24 cellular contexts compared by ENCODE assay signal in genomic region chr15:51803961-51804360, GRCh38.
"Had no signal": no experiment of that assay in that cellular context is flagged by ENCODE, and none has a peak within 500 bp of the region (broad histone marks: within the 10 kb centered on the region; RNA-seq: fewer than 3 reads in every experiment).

No MANE protein-coding gene starts in this region.

- H3K36me3 Mint-ChIP-seq: natural killer cell treated with Interleukin-12 subunit alpha and Interleukin-12 subunit beta and Interleukin-15 and Interleukin-18, amount 100 ng/mL, for 72 hours had no signal

- H3K27me3 ChIP-seq: adrenal gland, heart left ventricle, spleen, tibial nerve, uterus had no signal

- ATAC-seq: activated T-cell treated with anti-CD3 and anti-CD28 coated beads, Interleukin-2, amount 50 U/mL, for 4 hours; heart left ventricle; left cardiac atrium; natural killer cell treated with Interleukin-12 subunit alpha and Interleukin-12 subunit beta and Interleukin-15 and Interleukin-18, amount 100 ng/mL, for 72 hours had no signal

- H3K27ac ChIP-seq: adrenal gland, heart left ventricle, spleen, tibial nerve, uterus had no signal

- H3K4me3 ChIP-seq: adrenal gland, heart left ventricle, spleen, tibial nerve, uterus had no signal

- H3K4me1 ChIP-seq: adrenal gland, tibial nerve, uterus had no signal

- H3K36me3 ChIP-seq: uterus had no signal

- H3K4me3 Mint-ChIP-seq: activated naive CD8-positive, alpha-beta T cell; activated T-cell treated with anti-CD3 and anti-CD28 coated beads, Interleukin-2, amount 50 U/mL, for 4 hours; memory B cell; natural killer cell treated with Interleukin-12 subunit alpha and Interleukin-12 subunit beta and Interleukin-15 and Interleukin-18, amount 100 ng/mL, for 72 hours; stimulated activated naive CD8-positive, alpha-beta T cell treated with anti-CD3 and anti-CD28 coated beads, Interleukin-15, Interleukin-2, amounts not matched to agents 100 ng/mL and 50 ng/mL, for 24 hours; T-helper 2 cell treated with Interferon-gamma antibody and Interleukin-4, amounts not matched to agents 5 μg/mL and 100 μg/mL, for 36 hours had no signal

- H3K9me3 ChIP-seq: adrenal gland, heart left ventricle, spleen, tibial nerve, uterus had no signal

- H3K27ac Mint-ChIP-seq: activated naive CD8-positive, alpha-beta T cell; activated T-helper 2 cell treated with anti-CD3 and anti-CD28 coated beads, Interferon-gamma antibody, Interleukin-2, Interleukin-4, amounts not matched to agents 10 μg/mL and 5 μg/mL and 100 μg/mL, durations not matched to agents 14 hours and 24 hours and 36 hours; memory B cell; natural killer cell treated with Interleukin-12 subunit alpha and Interleukin-12 subunit beta and Interleukin-15 and Interleukin-18, amount 100 ng/mL, for 72 hours; progenitor cell of endocrine pancreas; stimulated activated naive CD8-positive, alpha-beta T cell treated with anti-CD3 and anti-CD28 coated beads, Interleukin-15, Interleukin-2, amounts not matched to agents 100 ng/mL and 50 ng/mL, for 24 hours; T-helper 2 cell treated with Interferon-gamma antibody and Interleukin-4, amounts not matched to agents 5 μg/mL and 100 μg/mL, for 36 hours had no signal

- DNase-seq: activated CD4-positive, alpha-beta T cell treated with anti-CD3 and anti-CD28 coated beads for 1 hour; activated CD4-positive, alpha-beta T cell treated with anti-CD3 and anti-CD28 coated beads, Interleukin-2, amount 50 U/mL, for 1 hour; activated naive CD4-positive, alpha-beta T cell; activated T-cell treated with anti-CD3 and anti-CD28 coated beads, Interleukin-2, amount 50 U/mL, for 4 hours; adrenal gland; central memory CD4-positive, alpha-beta T cell; effector memory CD4-positive, alpha-beta T cell; heart left ventricle; islet precursor cell; left cardiac atrium; spleen; stimulated activated CD4-positive, alpha-beta T cell treated with anti-CD3 and anti-CD28 coated beads, Interleukin-4, amount 100 ng/mL, for 1 hour; substantia nigra; uterus had no signal

- H3K9me3 Mint-ChIP-seq: activated T-cell treated with anti-CD3 and anti-CD28 coated beads, Interleukin-2, amount 50 U/mL, for 4 hours; activated T-helper 2 cell treated with anti-CD3 and anti-CD28 coated beads, Interferon-gamma antibody, Interleukin-2, Interleukin-4, amounts not matched to agents 10 μg/mL and 5 μg/mL and 100 μg/mL, durations not matched to agents 14 hours and 24 hours and 36 hours; memory B cell; natural killer cell treated with Interleukin-12 subunit alpha and Interleukin-12 subunit beta and Interleukin-15 and Interleukin-18, amount 100 ng/mL, for 72 hours; stimulated activated naive CD8-positive, alpha-beta T cell treated with anti-CD3 and anti-CD28 coated beads, Interleukin-15, Interleukin-2, amounts not matched to agents 100 ng/mL and 50 ng/mL, for 24 hours; T-helper 2 cell treated with Interferon-gamma antibody and Interleukin-4, amounts not matched to agents 5 μg/mL and 100 μg/mL, for 36 hours had no signal

- H3K27me3 Mint-ChIP-seq: activated naive CD8-positive, alpha-beta T cell; memory B cell; progenitor cell of endocrine pancreas; stimulated activated naive CD8-positive, alpha-beta T cell treated with anti-CD3 and anti-CD28 coated beads, Interleukin-15, Interleukin-2, amounts not matched to agents 100 ng/mL and 50 ng/mL, for 24 hours had no signal

- FAIRE-seq: astrocyte, TTC549 had no signal
